In the genomic region with DNA sequence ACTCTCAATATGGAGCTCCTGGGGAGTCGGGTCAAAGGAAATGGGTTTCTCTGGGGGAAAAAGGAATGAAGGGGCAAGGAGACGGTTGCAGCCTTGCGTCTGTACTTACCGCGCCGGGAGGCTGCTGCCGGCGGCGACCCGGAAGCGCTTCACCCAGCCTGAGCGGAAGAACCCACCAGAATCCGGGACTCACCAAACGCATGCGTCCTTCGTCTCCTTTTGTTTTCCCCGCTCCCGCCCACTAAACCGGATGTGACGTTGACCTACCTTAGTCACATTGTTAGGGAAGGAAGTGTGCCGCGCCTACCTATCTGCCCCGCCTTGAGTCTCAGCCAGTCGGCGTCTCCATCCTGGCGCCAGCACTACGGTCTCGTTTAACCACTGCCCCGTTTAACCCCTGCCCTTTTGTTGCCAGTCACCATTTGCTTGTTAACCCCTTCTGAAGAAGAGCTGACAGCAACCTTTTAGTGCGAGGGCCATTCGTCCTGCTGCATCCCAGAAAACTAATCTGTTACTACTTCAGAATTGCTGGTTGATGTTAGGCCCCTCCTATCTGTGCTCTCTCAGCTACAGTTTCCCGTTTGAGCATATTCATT, we compare ENCODE assay signal across 8 cellular contexts. TPM values are rescaled to one million over a fixed set of nuclear protein-coding genes. Genes with fewer than 3 reads are reported as not detected.
DNase-seq lines count a peak whose midpoint lies in the region; ATAC-seq and TF ChIP-seq lines count a peak whose summit lies in the region.

A gene (minus strand): TSS at position 155 of the 596 bp plus-strand sequence. CDS start 1,419 bp downstream, outside the sequence.

- peak within 1 kb of the TSS; percentile 92 to 97 for H3K27ac ChIP-seq in testis

- peak; percentile 95 for DNase-seq in GM06990 (ENCODE audit: extremely low read depth, insufficient read length)
- peak; percentile 100 for DNase-seq in NCI-H1092 (lab: John Stamatoyannopoulos, UW)
- DNase-seq in activated naive CD4-positive, alpha-beta T cell treated with anti-CD3 and anti-CD28 coated beads, Interleukin-2, amount 50 U/mL, for 72 hours (ENCODE audit: low spot score in 2 of 2) = peak; percentile 94 to 98
- DNase-seq in glomerular visceral epithelial cell (ENCODE audit: extremely low spot score) = peak; percentile 98
- DNase-seq in omental fat pad (ENCODE audit: low spot score) = peak; percentile 99
- peak; percentile 99 for DNase-seq in testis

- 0% methylated on average over 28 to 32 of the region's 32 CpGs for WGBS in testis, 2 donors

- H3K27me3 ChIP-seq in GM06990 (replicated peaks; ENCODE audit: control insufficient read depth, insufficient read depth, low read length) (no peaks in the 10 kb centered on the region), testis (no peaks in the 10 kb centered on the region)

- TF ChIP-seq POLR2A in testis (IDR thresholded peaks at IDR 0.05) = peak; percentile 90

- H3K9me3 Mint-ChIP-seq in activated naive CD4-positive, alpha-beta T cell treated with anti-CD3 and anti-CD28 coated beads, Interleukin-2, amount 50 U/mL, for 72 hours = peaks cover 4 to 13% of the 10 kb centered on the region in 2 donors

- peaks cover 13% of the 10 kb centered on the region for H3K4me1 ChIP-seq in testis

- intact Hi-C loops in testis (cut with DNase I; ENCODE audit: low total_unique reads) = no loop called here

- peak within 1 kb of the TSS; percentile 83 for H3K4me3 ChIP-seq in GM06990 (replicated peaks; ENCODE audit: low read depth, low read length)
- peak within 1 kb of the TSS; percentile 71 to 81 for H3K4me3 ChIP-seq in testis

- H3K36me3 ChIP-seq in GM06990 (ENCODE audit: control insufficient read depth, insufficient read depth, low read length) (peaks cover 6% of the 10 kb centered on the region), testis (ENCODE audit: low read depth, missing control alignments) (no peaks in the 10 kb centered on the region)

- no peaks in the 10 kb centered on the region for H3K9me3 ChIP-seq in testis

- H3K36me3 Mint-ChIP-seq in activated naive CD4-positive, alpha-beta T cell treated with anti-CD3 and anti-CD28 coated beads, Interleukin-2, amount 50 U/mL, for 72 hours = peaks cover 12 to 14% of the 10 kb centered on the region in 2 donors

- peak within 1 kb of the TSS; percentile 97 to 100 for H3K27ac Mint-ChIP-seq in activated naive CD4-positive, alpha-beta T cell treated with anti-CD3 and anti-CD28 coated beads, Interleukin-2, amount 50 U/mL, for 72 hours

- ATAC-seq in HG02588 (IDR thresholded peaks at IDR 0.05; ENCODE audit: unreplicated experiment) = peak; percentile 78
- peak; percentile 85 for ATAC-seq in SK-N-SH treated with all-trans-retinoic acid at 6 μM for 48 hours
- ATAC-seq in activated naive CD4-positive, alpha-beta T cell treated with anti-CD3 and anti-CD28 coated beads, Interleukin-2, amount 50 U/mL, for 72 hours = peak; percentile 87 to 91
- ATAC-seq in omental fat pad (ENCODE audit: low FRiP score) = peak; percentile 94

- TF ChIP-seq CTCF in GM06990 (IDR thresholded peaks at IDR 0.05; ENCODE audit: insufficient read depth, low read length, poor library complexity, severe bottlenecking) (no peak), omental fat pad (IDR thresholded peaks at IDR 0.05) (no peak), testis (IDR thresholded peaks at IDR 0.05) (peak in 1 of 3 experiments; percentile 1)

TF ChIP-seq in SK-N-SH treated with all-trans-retinoic acid at 6 μM for 48 hours, 23 proteins besides CTCF, POLR2A, EP300 and RAD21:
- TF ChIP-seq, protein P1, sequence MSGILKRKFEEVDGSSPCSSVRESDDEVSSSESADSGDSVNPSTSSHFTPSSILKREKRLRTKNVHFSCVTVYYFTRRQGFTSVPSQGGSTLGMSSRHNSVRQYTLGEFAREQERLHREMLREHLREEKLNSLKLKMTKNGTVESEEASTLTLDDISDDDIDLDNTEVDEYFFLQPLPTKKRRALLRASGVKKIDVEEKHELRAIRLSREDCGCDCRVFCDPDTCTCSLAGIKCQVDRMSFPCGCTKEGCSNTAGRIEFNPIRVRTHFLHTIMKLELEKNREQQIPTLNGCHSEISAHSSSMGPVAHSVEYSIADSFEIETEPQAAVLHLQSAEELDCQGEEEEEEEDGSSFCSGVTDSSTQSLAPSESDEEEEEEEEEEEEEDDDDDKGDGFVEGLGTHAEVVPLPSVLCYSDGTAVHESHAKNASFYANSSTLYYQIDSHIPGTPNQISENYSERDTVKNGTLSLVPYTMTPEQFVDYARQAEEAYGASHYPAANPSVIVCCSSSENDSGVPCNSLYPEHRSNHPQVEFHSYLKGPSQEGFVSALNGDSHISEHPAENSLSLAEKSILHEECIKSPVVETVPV (CRISPR knock-in tag; IDR thresholded peaks at IDR 0.05) = no peak
- 0 out of 2 replicates have a peak, but pooled peaks have one; percentile 13 for TF ChIP-seq RARB (CRISPR knock-in tag; IDR thresholded peaks at IDR 0.05)

RNA-seq across cellular contexts. Expression of the gene that starts here (rescaled TPM):
- 10 to 100 TPM; 50.5 to 60.1 TPM for total RNA-seq in activated naive CD4-positive, alpha-beta T cell treated with anti-CD3 and anti-CD28 coated beads, Interleukin-2, amount 50 U/mL, for 72 hours
- total RNA-seq in omental fat pad = 10 to 100 TPM; 13.2 to 26.9 (median 22.8) TPM
- 10 to 100 TPM; 61.9 to 66.1 TPM for total RNA-seq in testis
- polyA plus RNA-seq in testis (ENCODE audit: insufficient read depth, low read depth, low replicate concordance) = 103 TPM

Comparison
In these comparisons a context has a peak if more than half of its experiments do, and no peak if none do; other contexts are left out.
1. Peak in every context shown above with its lines: DNase-seq, ATAC-seq, H3K4me3 ChIP-seq and H3K27ac ChIP-seq.